ENCODE assay signal across 12 cellular contexts in the genomic region with DNA sequence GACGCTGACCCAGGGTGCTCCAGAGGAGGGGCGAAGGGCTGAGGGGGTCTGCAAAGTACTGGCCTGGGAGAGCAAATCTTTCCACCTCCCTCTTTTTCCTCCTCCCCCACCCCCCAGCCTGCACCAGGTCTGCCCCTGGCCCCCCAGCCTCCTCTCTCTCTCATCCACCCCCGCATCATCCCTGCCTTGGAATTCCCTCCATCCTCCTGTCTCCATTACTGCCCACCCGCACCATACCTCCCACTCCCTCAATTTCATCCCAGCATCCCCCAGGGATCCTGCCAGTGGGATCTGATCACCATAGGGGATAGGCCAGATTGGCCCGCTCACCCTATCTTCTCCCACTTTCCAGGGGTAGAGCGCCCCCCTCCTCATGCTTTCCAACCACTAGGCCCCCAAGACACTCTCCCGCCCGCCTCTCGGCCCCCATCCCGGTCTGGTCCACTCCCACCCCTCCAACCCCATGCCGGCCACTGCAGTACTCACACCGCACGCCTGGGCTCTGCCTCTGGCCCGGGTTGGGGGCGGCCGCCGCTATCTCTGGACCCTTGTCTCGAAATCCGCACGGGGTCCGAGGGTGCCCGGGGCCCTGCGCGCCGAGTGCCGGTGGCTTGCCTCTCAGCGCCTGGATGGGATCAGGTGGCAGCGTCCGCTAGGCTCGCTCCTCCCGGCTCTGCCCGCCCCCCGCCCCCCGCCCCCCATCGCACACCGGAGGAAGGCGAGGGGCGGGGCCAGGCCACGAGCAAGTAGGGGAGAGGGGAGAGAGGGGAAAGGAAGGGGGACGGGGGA. TPM values are rescaled to one million over a fixed set of nuclear protein-coding genes. Genes with fewer than 3 reads are reported as not detected.
DNase-seq lines count a peak whose midpoint lies in the region; ATAC-seq and TF ChIP-seq lines count a peak whose summit lies in the region.
"Had no signal": no experiment of that assay in that cellular context is flagged by ENCODE, and none has a peak within 500 bp of the region (broad histone marks: within the 10 kb centered on the region; RNA-seq: fewer than 3 reads in every experiment).

A gene with protein sequence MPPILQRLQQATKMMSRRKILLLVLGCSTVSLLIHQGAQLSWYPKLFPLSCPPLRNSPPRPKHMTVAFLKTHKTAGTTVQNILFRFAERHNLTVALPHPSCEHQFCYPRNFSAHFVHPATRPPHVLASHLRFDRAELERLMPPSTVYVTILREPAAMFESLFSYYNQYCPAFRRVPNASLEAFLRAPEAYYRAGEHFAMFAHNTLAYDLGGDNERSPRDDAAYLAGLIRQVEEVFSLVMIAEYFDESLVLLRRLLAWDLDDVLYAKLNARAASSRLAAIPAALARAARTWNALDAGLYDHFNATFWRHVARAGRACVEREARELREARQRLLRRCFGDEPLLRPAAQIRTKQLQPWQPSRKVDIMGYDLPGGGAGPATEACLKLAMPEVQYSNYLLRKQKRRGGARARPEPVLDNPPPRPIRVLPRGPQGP (minus strand): TSS at position 637 of the 789 bp plus-strand sequence. CDS start 3,746 bp downstream, outside the sequence.

- ATAC-seq in CD4-positive, alpha-beta T cell (ENCODE audit: poor library complexity) = no peak
- ATAC-seq in HG02973 (IDR thresholded peaks at IDR 0.05; ENCODE audit: unreplicated experiment) (no peak), GM18517 (IDR thresholded peaks at IDR 0.05; ENCODE audit: unreplicated experiment) (no peak)

- peaks cover 5% of the 10 kb centered on the region; the same call in 1 of the 2 replicates for H3K36me3 ChIP-seq in Karpas-422 (ENCODE audit: insufficient read depth, low read length)
- H3K36me3 ChIP-seq in neural progenitor cell = peaks cover 4% of the 10 kb centered on the region

- H3K4me3 ChIP-seq in Karpas-422 (ENCODE audit: low read length) (no peak within 1 kb of the TSS), dorsolateral prefrontal cortex (peak within 1 kb of the TSS; percentile 3 to 75 (median 56)), neural progenitor cell (peak within 1 kb of the TSS; percentile 86)

- H3K4me2 ChIP-seq in Karpas-422 (ENCODE audit: low read depth, low read length, poor library complexity, severe bottlenecking) = no peak within 1 kb of the TSS
- peak within 1 kb of the TSS; percentile 94 for H3K4me2 ChIP-seq in neural progenitor cell

- intact Hi-C loops in CD4-positive, alpha-beta T cell (cut with DNase I, micrococcal nuclease) = loop anchor here in 1 of 2 experiments (10.0 kb wide), 1 partner anchor 334 kb away; a partner anchor contains a TSS
- intact Hi-C loops in dorsolateral prefrontal cortex (cut with DNase I) = loop anchor here in 1 of 2 donors (5.0 kb wide), 1 partner anchor 41 kb away; no protein-coding TSS in a partner anchor

- peaks cover 5% of the 10 kb centered on the region for H3K27me3 Mint-ChIP-seq in CD4-positive, alpha-beta T cell
- no peaks in the 10 kb centered on the region for H3K27me3 Mint-ChIP-seq in neural progenitor cell (ENCODE audit: insufficient read depth, low read depth)

- no peaks in the 10 kb centered on the region for H3K27me3 ChIP-seq in CD4-positive, alpha-beta T cell (ENCODE audit: control insufficient read depth, insufficient read depth, low read length)
- H3K27me3 ChIP-seq in Karpas-422 (ENCODE audit: low read length) (no peaks in the 10 kb centered on the region), dorsolateral prefrontal cortex (peaks cover 0 to 3% (median 0%) of the 10 kb centered on the region in 45 donors), neural progenitor cell (no peaks in the 10 kb centered on the region)

- no peak within 1 kb of the TSS for H3K27ac ChIP-seq in CD4-positive, alpha-beta T cell (ENCODE audit: low read depth, low read length)
- no peak within 1 kb of the TSS for H3K27ac ChIP-seq in Karpas-422 (ENCODE audit: low read length)
- peak within 1 kb of the TSS in 25 of 59 donors; percentile 2 to 75 (median 42) for H3K27ac ChIP-seq in dorsolateral prefrontal cortex
- no peak within 1 kb of the TSS for H3K27ac ChIP-seq in neural progenitor cell
- H3K27ac ChIP-seq: epithelial cell of prostate had no signal

- CTCF ChIA-PET in CD4-positive, alpha-beta T cell (lab: Charles Lee) = interaction anchor here (1.2 kb wide), 1 partner anchor 26 kb away, joined by 6 read pairs; no protein-coding TSS in a partner anchor

- H3K79me2 ChIP-seq in Karpas-422 (ENCODE audit: low read length) (peaks cover 16% of the 10 kb centered on the region), neural progenitor cell (ENCODE audit: low read depth) (peaks cover 39% of the 10 kb centered on the region)

- peak within 1 kb of the TSS; percentile 24 for H3K27ac Mint-ChIP-seq in CD4-positive, alpha-beta T cell
- H3K27ac Mint-ChIP-seq in neural progenitor cell = peak within 1 kb of the TSS; percentile 50

- H3K4me3 Mint-ChIP-seq in CD4-positive, alpha-beta T cell = peak within 1 kb of the TSS; percentile 46
- H3K4me3 Mint-ChIP-seq in neural progenitor cell = peak within 1 kb of the TSS; percentile 90

- peaks cover 42% of the 10 kb centered on the region for H3K4me1 Mint-ChIP-seq in CD4-positive, alpha-beta T cell (ENCODE audit: low read depth)
- H3K4me1 Mint-ChIP-seq in neural progenitor cell = peaks cover 49% of the 10 kb centered on the region

- POLR2A ChIA-PET in CD4-positive, alpha-beta T cell (lab: Charles Lee) = no interaction called here

- no peak within 1 kb of the TSS for H2AFZ ChIP-seq in Karpas-422 (ENCODE audit: low read length)
- peak within 1 kb of the TSS; percentile 81 for H2AFZ ChIP-seq in neural progenitor cell (replicated peaks)

- DNase-seq in CD4-positive, alpha-beta T cell = no peak
- DNase-seq in Karpas-422 (no peak), dorsolateral prefrontal cortex (peak in 1 of 10 donors; percentile 40), neural progenitor cell (ENCODE audit: low spot score) (peak; percentile 88), DMS153 (lab: John Stamatoyannopoulos, UW) (no peak), kidney tubule cell (ENCODE audit: low spot score) (no peak)
- DNase-seq: activated effector memory CD4-positive, alpha-beta T cell treated with anti-CD3 and anti-CD28 coated beads, Interleukin-2, amount 50 U/mL, for 16 hours; stimulated activated CD4-positive, alpha-beta T cell treated with anti-CD3 and anti-CD28 coated beads, Interleukin-1b, Interleukin-23, amount 100 ng/mL, for 48 hours had no signal

- H3F3A ChIP-seq in neural progenitor cell (ENCODE audit: low read depth) = peaks cover 43% of the 10 kb centered on the region

- no peaks in the 10 kb centered on the region for H3K9me3 ChIP-seq in CD4-positive, alpha-beta T cell (ENCODE audit: control insufficient read depth, low read length)
- no peaks in the 10 kb centered on the region for H3K9me3 ChIP-seq in Karpas-422 (ENCODE audit: low read length)
- no peaks in the 10 kb centered on the region for H3K9me3 ChIP-seq in neural progenitor cell (ENCODE audit: low read depth)

- H3K9me2 ChIP-seq in Karpas-422 (replicated peaks; ENCODE audit: insufficient read depth, low read length) = no peaks in the 10 kb centered on the region

- peaks cover 23% of the 10 kb centered on the region for H3K36me3 Mint-ChIP-seq in CD4-positive, alpha-beta T cell (ENCODE audit: low read depth)
- peaks cover 7% of the 10 kb centered on the region for H3K36me3 Mint-ChIP-seq in neural progenitor cell

- H3K9ac ChIP-seq in Karpas-422 (ENCODE audit: low read length) (peak within 1 kb of the TSS; percentile 9; the same call in 1 of the 2 replicates), neural progenitor cell (peak within 1 kb of the TSS; percentile 12)

- H3K9me3 Mint-ChIP-seq in CD4-positive, alpha-beta T cell = no peaks in the 10 kb centered on the region
- peaks cover 2% of the 10 kb centered on the region for H3K9me3 Mint-ChIP-seq in neural progenitor cell

- no peak for TF ChIP-seq CTCF in CD4-positive, alpha-beta T cell (IDR thresholded peaks at IDR 0.05)
- no peak for TF ChIP-seq CTCF in dorsolateral prefrontal cortex (IDR thresholded peaks at IDR 0.05 in 54 of 56, conservative IDR thresholded peaks at IDR 0.05 in 2 of 56; ENCODE audit: low read depth in 1 of 56, partially characterized antibody in 56 of 56)
- TF ChIP-seq CTCF in neural progenitor cell (IDR thresholded peaks at IDR 0.05) = no peak

- H3K4me1 ChIP-seq in Karpas-422 (ENCODE audit: low read length) = peaks cover 42% of the 10 kb centered on the region
- H3K4me1 ChIP-seq in neural progenitor cell = peaks cover 31% of the 10 kb centered on the region

- peaks cover 9% of the 10 kb centered on the region for H4K20me1 ChIP-seq in Karpas-422 (ENCODE audit: insufficient read depth, low read depth, low read length)
- peaks cover 16% of the 10 kb centered on the region for H4K20me1 ChIP-seq in neural progenitor cell (ENCODE audit: low read depth)

RNA-seq across cellular contexts. Expression of the gene that starts here (rescaled TPM):
- not detected for total RNA-seq in CD4-positive, alpha-beta T cell
- total RNA-seq in Karpas-422 (2014; rRNA removed; shearing (Covaris generic); ENCODE audit: low replicate concordance) = not detected in 2 replicates
- 10 to 100 TPM in 73 of 120 experiments, 1 to 10 TPM in 47; 3.8 to 17.5 (median 10.5) TPM for total RNA-seq in dorsolateral prefrontal cortex
- 8.5 and 35.9 TPM in 2 replicates for total RNA-seq in neural progenitor cell (ENCODE audit: low replicate concordance)
- total RNA-seq: HT-29 had no signal
